Comparison of ENCODE assay signal across 1 cellular context in genomic region chr3:66428733-66429132, GRCh38.
A peak's percentile ranks its signal among the peaks of the same experiment; 100 is the strongest.
TF ChIP-seq lines count a peak whose summit lies in the region.

No MANE protein-coding gene starts in this region.

TF ChIP-seq in SK-N-SH, 30 proteins besides CTCF, POLR2A, EP300 and RAD21 (continued from another document):
- TF ChIP-seq REST (IDR thresholded peaks at IDR 0.05; ENCODE audit: low read depth, low read length) (peak; percentile 42; the same call in 1 of the 2 replicates), MEF2A (IDR thresholded peaks at IDR 0.05; ENCODE audit: borderline replicate concordance, low read depth) (no peak), NRF1 (IDR thresholded peaks at IDR 0.05; ENCODE audit: low read depth, low read length) (no peak), YY1 (IDR thresholded peaks at IDR 0.05; ENCODE audit: low read depth) (no peak), RFX5 (IDR thresholded peaks at IDR 0.05; ENCODE audit: low read length) (peak; percentile 96), POLR2AphosphoS5 (IDR thresholded peaks at IDR 0.05; ENCODE audit: low read depth, low read length) (no peak), JUND (IDR thresholded peaks at IDR 0.05) (peak; percentile 80), FOXJ3 (CRISPR knock-in tag; IDR thresholded peaks at IDR 0.05) (no peak), CHD2 (IDR thresholded peaks at IDR 0.05; ENCODE audit: low read length, partially characterized antibody) (no peak), USF1 (IDR thresholded peaks at IDR 0.05; ENCODE audit: borderline replicate concordance, low read depth) (no peak), IRF3 (IDR thresholded peaks at IDR 0.05; ENCODE audit: low read depth, low read length) (no peak), GATA2 (CRISPR knock-in tag; IDR thresholded peaks at IDR 0.05) (no peak), RCOR1 (IDR thresholded peaks at IDR 0.05; ENCODE audit: low read length) (no peak), MAX (IDR thresholded peaks at IDR 0.05; ENCODE audit: low read depth) (peak; percentile 49; the same call in 1 of the 2 replicates), TEAD4 (IDR thresholded peaks at IDR 0.05; ENCODE audit: borderline replicate concordance, insufficient read depth) (peak; percentile 24; the same call in 1 of the 2 replicates), TAF1 (IDR thresholded peaks at IDR 0.05; ENCODE audit: borderline replicate concordance, low read depth, low read length) (no peak), SMC3 (IDR thresholded peaks at IDR 0.05; ENCODE audit: low read depth, low read length) (no peak)
